In the genomic region with DNA sequence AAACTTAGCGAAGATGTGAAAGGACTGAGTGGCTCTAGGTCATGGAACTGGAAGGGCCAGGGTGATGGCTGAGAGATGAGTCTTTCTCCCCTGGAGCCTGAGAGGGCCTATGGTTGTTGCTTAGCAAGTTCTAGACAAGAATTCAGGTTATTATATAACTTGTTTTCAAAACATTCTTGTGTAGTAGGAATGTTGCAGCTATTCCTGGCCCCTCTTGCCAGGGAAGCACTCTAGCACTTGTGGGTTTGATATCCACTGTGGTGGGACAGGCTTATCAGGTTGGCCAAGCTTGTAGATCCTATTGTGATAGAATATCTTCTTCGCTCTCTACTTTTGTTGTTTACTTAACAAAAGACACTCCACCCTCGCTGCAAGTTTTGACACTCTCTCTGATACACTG, we compare ENCODE assay signal across 1 cellular context.
TF ChIP-seq lines count a peak whose summit lies in the region.

No MANE protein-coding gene starts in this region.

TF ChIP-seq in GM23338, 12 proteins besides CTCF, POLR2A, EP300 and RAD21 (continued from another document):
- TF ChIP-seq, protein P1, sequence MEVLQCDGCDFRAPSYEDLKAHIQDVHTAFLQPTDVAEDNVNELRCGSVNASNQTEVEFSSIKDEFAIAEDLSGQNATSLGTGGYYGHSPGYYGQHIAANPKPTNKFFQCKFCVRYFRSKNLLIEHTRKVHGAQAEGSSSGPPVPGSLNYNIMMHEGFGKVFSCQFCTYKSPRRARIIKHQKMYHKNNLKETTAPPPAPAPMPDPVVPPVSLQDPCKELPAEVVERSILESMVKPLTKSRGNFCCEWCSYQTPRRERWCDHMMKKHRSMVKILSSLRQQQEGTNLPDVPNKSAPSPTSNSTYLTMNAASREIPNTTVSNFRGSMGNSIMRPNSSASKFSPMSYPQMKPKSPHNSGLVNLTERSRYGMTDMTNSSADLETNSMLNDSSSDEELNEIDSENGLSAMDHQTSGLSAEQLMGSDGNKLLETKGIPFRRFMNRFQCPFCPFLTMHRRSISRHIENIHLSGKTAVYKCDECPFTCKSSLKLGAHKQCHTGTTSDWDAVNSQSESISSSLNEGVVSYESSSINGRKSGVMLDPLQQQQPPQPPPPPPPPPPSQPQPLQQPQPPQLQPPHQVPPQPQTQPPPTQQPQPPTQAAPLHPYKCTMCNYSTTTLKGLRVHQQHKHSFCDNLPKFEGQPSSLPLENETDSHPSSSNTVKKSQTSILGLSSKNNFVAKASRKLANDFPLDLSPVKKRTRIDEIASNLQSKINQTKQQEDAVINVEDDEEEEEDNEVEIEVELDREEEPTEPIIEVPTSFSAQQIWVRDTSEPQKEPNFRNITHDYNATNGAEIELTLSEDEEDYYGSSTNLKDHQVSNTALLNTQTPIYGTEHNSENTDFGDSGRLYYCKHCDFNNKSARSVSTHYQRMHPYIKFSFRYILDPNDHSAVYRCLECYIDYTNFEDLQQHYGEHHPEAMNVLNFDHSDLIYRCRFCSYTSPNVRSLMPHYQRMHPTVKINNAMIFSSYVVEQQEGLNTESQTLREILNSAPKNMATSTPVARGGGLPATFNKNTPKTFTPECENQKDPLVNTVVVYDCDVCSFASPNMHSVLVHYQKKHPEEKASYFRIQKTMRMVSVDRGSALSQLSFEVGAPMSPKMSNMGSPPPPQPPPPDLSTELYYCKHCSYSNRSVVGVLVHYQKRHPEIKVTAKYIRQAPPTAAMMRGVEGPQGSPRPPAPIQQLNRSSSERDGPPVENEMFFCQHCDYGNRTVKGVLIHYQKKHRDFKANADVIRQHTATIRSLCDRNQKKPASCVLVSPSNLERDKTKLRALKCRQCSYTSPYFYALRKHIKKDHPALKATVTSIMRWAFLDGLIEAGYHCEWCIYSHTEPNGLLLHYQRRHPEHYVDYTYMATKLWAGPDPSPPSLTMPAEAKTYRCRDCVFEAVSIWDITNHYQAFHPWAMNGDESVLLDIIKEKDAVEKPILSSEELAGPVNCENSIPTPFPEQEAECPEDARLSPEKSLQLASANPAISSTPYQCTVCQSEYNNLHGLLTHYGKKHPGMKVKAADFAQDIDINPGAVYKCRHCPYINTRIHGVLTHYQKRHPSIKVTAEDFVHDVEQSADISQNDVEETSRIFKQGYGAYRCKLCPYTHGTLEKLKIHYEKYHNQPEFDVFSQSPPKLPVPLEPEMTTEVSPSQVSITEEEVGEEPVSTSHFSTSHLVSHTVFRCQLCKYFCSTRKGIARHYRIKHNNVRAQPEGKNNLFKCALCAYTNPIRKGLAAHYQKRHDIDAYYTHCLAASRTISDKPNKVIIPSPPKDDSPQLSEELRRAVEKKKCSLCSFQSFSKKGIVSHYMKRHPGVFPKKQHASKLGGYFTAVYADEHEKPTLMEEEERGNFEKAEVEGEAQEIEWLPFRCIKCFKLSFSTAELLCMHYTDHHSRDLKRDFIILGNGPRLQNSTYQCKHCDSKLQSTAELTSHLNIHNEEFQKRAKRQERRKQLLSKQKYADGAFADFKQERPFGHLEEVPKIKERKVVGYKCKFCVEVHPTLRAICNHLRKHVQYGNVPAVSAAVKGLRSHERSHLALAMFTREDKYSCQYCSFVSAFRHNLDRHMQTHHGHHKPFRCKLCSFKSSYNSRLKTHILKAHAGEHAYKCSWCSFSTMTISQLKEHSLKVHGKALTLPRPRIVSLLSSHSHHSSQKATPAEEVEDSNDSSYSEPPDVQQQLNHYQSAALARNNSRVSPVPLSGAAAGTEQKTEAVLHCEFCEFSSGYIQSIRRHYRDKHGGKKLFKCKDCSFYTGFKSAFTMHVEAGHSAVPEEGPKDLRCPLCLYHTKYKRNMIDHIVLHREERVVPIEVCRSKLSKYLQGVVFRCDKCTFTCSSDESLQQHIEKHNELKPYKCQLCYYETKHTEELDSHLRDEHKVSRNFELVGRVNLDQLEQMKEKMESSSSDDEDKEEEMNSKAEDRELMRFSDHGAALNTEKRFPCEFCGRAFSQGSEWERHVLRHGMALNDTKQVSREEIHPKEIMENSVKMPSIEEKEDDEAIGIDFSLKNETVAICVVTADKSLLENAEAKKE (CRISPR knock-in tag; IDR thresholded peaks at IDR 0.05), result no peak
- TF ChIP-seq EZH2 (IDR thresholded peaks at IDR 0.05; ENCODE audit: low read depth, unreplicated experiment) (no peak), POLR2AphosphoS5 (IDR thresholded peaks at IDR 0.05; ENCODE audit: low read depth) (no peak), NANOG (IDR thresholded peaks at IDR 0.05; ENCODE audit: borderline replicate concordance) (no peak), STAT1 (IDR thresholded peaks at IDR 0.05; ENCODE audit: unreplicated experiment) (no peak)
- TF ChIP-seq, protein P2, sequence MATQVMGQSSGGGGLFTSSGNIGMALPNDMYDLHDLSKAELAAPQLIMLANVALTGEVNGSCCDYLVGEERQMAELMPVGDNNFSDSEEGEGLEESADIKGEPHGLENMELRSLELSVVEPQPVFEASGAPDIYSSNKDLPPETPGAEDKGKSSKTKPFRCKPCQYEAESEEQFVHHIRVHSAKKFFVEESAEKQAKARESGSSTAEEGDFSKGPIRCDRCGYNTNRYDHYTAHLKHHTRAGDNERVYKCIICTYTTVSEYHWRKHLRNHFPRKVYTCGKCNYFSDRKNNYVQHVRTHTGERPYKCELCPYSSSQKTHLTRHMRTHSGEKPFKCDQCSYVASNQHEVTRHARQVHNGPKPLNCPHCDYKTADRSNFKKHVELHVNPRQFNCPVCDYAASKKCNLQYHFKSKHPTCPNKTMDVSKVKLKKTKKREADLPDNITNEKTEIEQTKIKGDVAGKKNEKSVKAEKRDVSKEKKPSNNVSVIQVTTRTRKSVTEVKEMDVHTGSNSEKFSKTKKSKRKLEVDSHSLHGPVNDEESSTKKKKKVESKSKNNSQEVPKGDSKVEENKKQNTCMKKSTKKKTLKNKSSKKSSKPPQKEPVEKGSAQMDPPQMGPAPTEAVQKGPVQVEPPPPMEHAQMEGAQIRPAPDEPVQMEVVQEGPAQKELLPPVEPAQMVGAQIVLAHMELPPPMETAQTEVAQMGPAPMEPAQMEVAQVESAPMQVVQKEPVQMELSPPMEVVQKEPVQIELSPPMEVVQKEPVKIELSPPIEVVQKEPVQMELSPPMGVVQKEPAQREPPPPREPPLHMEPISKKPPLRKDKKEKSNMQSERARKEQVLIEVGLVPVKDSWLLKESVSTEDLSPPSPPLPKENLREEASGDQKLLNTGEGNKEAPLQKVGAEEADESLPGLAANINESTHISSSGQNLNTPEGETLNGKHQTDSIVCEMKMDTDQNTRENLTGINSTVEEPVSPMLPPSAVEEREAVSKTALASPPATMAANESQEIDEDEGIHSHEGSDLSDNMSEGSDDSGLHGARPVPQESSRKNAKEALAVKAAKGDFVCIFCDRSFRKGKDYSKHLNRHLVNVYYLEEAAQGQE (IDR thresholded peaks at IDR 0.05; ENCODE audit: unreplicated experiment), result no peak
